Comparison of ENCODE assay signal across 23 cellular contexts in the genomic region with DNA sequence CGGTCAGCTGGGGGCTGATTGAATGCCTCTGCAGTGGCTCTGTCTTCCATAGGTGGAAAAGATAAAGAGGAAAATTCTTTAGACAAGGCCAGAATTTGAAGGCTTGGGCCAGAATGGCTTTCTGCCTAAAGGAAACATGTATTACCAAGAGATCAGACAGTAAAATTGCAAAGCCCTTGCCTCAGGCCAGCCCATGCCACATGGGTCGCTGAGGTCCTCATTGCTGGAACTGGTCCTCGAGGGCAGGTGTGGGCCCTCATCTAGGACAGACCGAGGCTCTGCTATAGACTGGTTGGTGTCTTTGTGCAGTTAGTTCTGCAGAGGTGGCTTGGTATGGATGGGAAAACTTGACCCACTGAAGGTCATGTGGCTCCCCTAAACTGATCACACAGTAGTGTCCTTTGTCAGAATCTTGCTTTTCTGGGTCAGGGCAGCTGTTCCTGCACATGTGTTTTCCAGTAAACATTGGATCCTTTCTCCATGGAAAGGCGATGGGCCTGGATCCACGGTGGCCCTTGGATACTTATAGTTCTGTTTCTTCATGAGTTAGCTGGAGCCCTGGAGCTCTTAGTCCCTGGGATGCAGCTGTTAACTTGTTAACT.
"Had no signal": no experiment of that assay in that cellular context is flagged by ENCODE, and none has a peak within 500 bp of the region (broad histone marks: within the 10 kb centered on the region; RNA-seq: fewer than 3 reads in every experiment).

No MANE protein-coding gene starts in this region.

- H3K4me3 ChIP-seq: coronary artery, dorsolateral prefrontal cortex, esophagus squamous epithelium, gastroesophageal sphincter, heart left ventricle, hepatocyte, left lung, lower lobe of right lung, mucosa of descending colon had no signal

- H3K27me3 ChIP-seq: dorsolateral prefrontal cortex, esophagus squamous epithelium, gastroesophageal sphincter, heart left ventricle, hepatocyte, left lung had no signal

- H3K4me1 Mint-ChIP-seq: immature natural killer cell, mesothelial cell of epicardium had no signal

- H3K27ac Mint-ChIP-seq: immature natural killer cell; mesothelial cell of epicardium; naive B cell; naive thymus-derived CD8-positive, alpha-beta T cell had no signal

- DNase-seq: dermis blood vessel endothelial cell; dorsolateral prefrontal cortex; effector CD4-positive, alpha-beta T cell; effector memory CD4-positive, alpha-beta T cell; esophagus squamous epithelium; foreskin fibroblast; heart left ventricle; hypothalamus; immature natural killer cell; islet precursor cell; kidney; left cardiac atrium; left lung; left ventricle myocardium superior; lower lobe of right lung; mesenchymal stem cell; mucosa of descending colon; naive B cell; naive thymus-derived CD8-positive, alpha-beta T cell had no signal

- H3K9me3 Mint-ChIP-seq: mesothelial cell of epicardium; naive B cell; naive thymus-derived CD8-positive, alpha-beta T cell had no signal

- H3K4me3 Mint-ChIP-seq: immature natural killer cell; mesothelial cell of epicardium; naive B cell; naive thymus-derived CD8-positive, alpha-beta T cell had no signal

- H3K36me3 Mint-ChIP-seq: immature natural killer cell; mesothelial cell of epicardium; naive B cell; naive thymus-derived CD8-positive, alpha-beta T cell had no signal

- H3K27ac ChIP-seq: coronary artery, dorsolateral prefrontal cortex, esophagus squamous epithelium, gastroesophageal sphincter, heart left ventricle, hepatocyte, left lung, lower lobe of right lung had no signal

- H3K4me1 ChIP-seq: gastroesophageal sphincter, heart left ventricle, left lung, lower lobe of right lung had no signal

- ATAC-seq: gastroesophageal sphincter; heart left ventricle; left cardiac atrium; left lung; left ventricle myocardium superior; mucosa of descending colon; naive thymus-derived CD8-positive, alpha-beta T cell had no signal

- H3K36me3 ChIP-seq: esophagus squamous epithelium, gastroesophageal sphincter, heart left ventricle, left lung, lower lobe of right lung had no signal

- H3K9me3 ChIP-seq: esophagus squamous epithelium, gastroesophageal sphincter, heart left ventricle, left lung, lower lobe of right lung, mucosa of descending colon had no signal
